Comparison of ENCODE assay signal across 1 cellular context in the genomic region with DNA sequence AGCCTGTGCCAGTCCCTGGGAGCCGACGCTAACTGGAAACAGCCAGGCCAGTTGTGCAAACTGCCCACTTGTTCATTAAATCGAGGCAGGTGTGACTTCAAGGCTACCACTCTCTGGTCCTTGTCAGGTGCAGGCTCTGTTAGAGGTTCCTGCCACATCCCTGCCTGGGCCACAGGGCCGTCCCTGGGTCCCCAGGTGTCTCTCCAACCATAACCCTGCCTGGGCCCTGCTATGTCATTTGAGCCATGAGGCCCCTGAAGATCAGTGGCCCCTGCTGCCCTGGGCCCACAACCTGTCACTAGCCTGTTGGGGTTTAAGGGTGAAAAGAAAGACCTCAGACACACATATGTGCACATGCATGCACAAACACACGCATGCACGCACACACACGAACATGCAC.
TF ChIP-seq lines count a peak whose summit lies in the region.

No MANE protein-coding gene starts in this region.

TF ChIP-seq in A549, 52 proteins besides CTCF, POLR2A, EP300 and RAD21 (continued from another document):
- TF ChIP-seq, protein P1, sequence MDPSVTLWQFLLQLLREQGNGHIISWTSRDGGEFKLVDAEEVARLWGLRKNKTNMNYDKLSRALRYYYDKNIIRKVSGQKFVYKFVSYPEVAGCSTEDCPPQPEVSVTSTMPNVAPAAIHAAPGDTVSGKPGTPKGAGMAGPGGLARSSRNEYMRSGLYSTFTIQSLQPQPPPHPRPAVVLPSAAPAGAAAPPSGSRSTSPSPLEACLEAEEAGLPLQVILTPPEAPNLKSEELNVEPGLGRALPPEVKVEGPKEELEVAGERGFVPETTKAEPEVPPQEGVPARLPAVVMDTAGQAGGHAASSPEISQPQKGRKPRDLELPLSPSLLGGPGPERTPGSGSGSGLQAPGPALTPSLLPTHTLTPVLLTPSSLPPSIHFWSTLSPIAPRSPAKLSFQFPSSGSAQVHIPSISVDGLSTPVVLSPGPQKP (IDR thresholded peaks at IDR 0.05; ENCODE audit: low read depth, low read length) = no peak
- no peak for TF ChIP-seq GATA3 (IDR thresholded peaks at IDR 0.05; ENCODE audit: borderline replicate concordance)
- TF ChIP-seq ZC3H11A (IDR thresholded peaks at IDR 0.05) = no peak
- no peak for TF ChIP-seq RNF2 (IDR thresholded peaks at IDR 0.05; ENCODE audit: borderline replicate concordance, low read depth)
- TF ChIP-seq, protein P2, sequence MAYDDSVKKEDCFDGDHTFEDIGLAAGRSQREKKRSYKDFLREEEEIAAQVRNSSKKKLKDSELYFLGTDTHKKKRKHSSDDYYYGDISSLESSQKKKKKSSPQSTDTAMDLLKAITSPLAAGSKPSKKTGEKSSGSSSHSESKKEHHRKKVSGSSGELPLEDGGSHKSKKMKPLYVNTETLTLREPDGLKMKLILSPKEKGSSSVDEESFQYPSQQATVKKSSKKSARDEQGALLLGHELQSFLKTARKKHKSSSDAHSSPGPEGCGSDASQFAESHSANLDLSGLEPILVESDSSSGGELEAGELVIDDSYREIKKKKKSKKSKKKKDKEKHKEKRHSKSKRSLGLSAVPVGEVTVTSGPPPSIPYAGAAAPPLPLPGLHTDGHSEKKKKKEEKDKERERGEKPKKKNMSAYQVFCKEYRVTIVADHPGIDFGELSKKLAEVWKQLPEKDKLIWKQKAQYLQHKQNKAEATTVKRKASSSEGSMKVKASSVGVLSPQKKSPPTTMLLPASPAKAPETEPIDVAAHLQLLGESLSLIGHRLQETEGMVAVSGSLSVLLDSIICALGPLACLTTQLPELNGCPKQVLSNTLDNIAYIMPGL (CRISPR knock-in tag; IDR thresholded peaks at IDR 0.05; ENCODE audit: borderline replicate concordance) = no peak
